ENCODE assay signal across 8 cellular contexts in genomic region chr12:1605129-1606020, GRCh38. TPM values are rescaled to one million over a fixed set of nuclear protein-coding genes. Genes with fewer than 3 reads are reported as not detected.
DNase-seq lines count a peak whose midpoint lies in the region; ATAC-seq, FAIRE-seq and TF ChIP-seq lines count a peak whose summit lies in the region.

No MANE protein-coding gene starts in this region.

- H3K23me2 ChIP-seq in H9 (ENCODE audit: insufficient read length, low read depth, low read length, poor library complexity, severe bottlenecking): peaks cover 6% of the 10 kb centered on the region

- H2BK120ac ChIP-seq in H9 (ENCODE audit: low read depth, low read length, poor library complexity, severe bottlenecking): no peak overlapping the region

- H4K20me1 ChIP-seq in H9 (ENCODE audit: control insufficient read depth, insufficient read depth, insufficient read length) (no peaks in the 10 kb centered on the region), GM12878 (ENCODE audit: control insufficient read depth, insufficient read depth) (no peaks in the 10 kb centered on the region)

- CTCF ChIA-PET in GM12878 (lab: Yijun Ruan, JAX): interaction anchor here (0.7 to 3.1 kb wide), 24 partner anchors 10 to 647 kb away, joined by 3 to 71 read pairs (median 5); partner anchors contain the start of gene WNT5B

- H3T11ph ChIP-seq in H9 (ENCODE audit: low read length): no peak overlapping the region

- peaks cover 16 to 20% of the 10 kb centered on the region in 2 experiments for H3K4me1 Mint-ChIP-seq in H9

- intact Hi-C loops in GM12878 (cut with micrococcal nuclease; ENCODE audit: unreplicated experiment): no loop called here
- intact Hi-C loops in psoas muscle (cut with DNase I): no loop called here

- peak overlapping the region; percentile 62 to 69 for H3K4me3 Mint-ChIP-seq in H9

- no peak overlapping the region for H3K18ac ChIP-seq in H9 (ENCODE audit: insufficient read length, low read depth, low read length)

- H3K9ac ChIP-seq in H9 (ENCODE audit: extremely low read depth, insufficient read length, low read length) (no peak overlapping the region), GM12878 (ENCODE audit: control insufficient read depth, insufficient read depth, low read length) (peak overlapping the region; percentile 71)

- peak overlapping the region; percentile 52 for H3K4me2 ChIP-seq in H9 (ENCODE audit: insufficient read depth, insufficient read length, low read length)
- peak overlapping the region; percentile 99 for H3K4me2 ChIP-seq in GM12878 (ENCODE audit: control insufficient read depth, insufficient read depth)

- H3K27me3 Mint-ChIP-seq in H9 (ENCODE audit: low read depth): peaks cover 57% of the 10 kb centered on the region

- SMC1A ChIA-PET in GM12878 (lab: Charles Lee; ENCODE audit: uncharacterized antibody, unreplicated experiment): interaction anchor here (0.6 to 2.8 kb wide), 21 partner anchors 10 to 1035 kb away, joined by 3 to 61 read pairs (median 4); no protein-coding TSS in a partner anchor

- no peaks in the 10 kb centered on the region for H3K9me3 ChIP-seq in H9 (ENCODE audit: control insufficient read depth, low read depth, low read length)
- H3K9me3 ChIP-seq in GM12878 (replicated peaks; ENCODE audit: control insufficient read depth, insufficient read depth, low read length): no peaks in the 10 kb centered on the region
- H3K9me3 ChIP-seq in psoas muscle: no peaks in the 10 kb centered on the region

- no peak; the same call in 1 of the 2 replicates for TF ChIP-seq POLR2A in GM12878 (IDR thresholded peaks at IDR 0.05; ENCODE audit: low read depth, low read length)

- ATAC-seq in GM12878: peak; percentile 73
- ATAC-seq in psoas muscle: peak; percentile 85 to 93 (median 87)
- no peak for ATAC-seq in HG02884 (IDR thresholded peaks at IDR 0.05; ENCODE audit: unreplicated experiment)

- POLR2A ChIA-PET in GM12878 (lab: Charles Lee): interaction anchor here (0.6 to 2.4 kb wide), 5 partner anchors 11 to 71 kb away, joined by 3 to 13 read pairs (median 5); no protein-coding TSS in a partner anchor

- no peak overlapping the region for H3K27ac ChIP-seq in H9 (ENCODE audit: insufficient read length, low read depth, low read length)
- peak overlapping the region; percentile 79 for H3K27ac ChIP-seq in GM12878 (ENCODE audit: control insufficient read depth, insufficient read depth)
- H3K27ac ChIP-seq in psoas muscle: peak overlapping the region; percentile 84

- no peak overlapping the region for H3K4ac ChIP-seq in H9 (ENCODE audit: low read depth, low read length)

- H2AFZ ChIP-seq in H9 (ENCODE audit: low read length) (no peak overlapping the region), GM12878 (ENCODE audit: control insufficient read depth, low read depth, low read length) (peak overlapping the region; percentile 89)

- in situ Hi-C loops in GM12878 (cut with MboI): no loop called here

- H3K36me3 Mint-ChIP-seq in H9 (ENCODE audit: insufficient read depth in 1 of 3, low read depth in 3 of 3): no peaks in the 10 kb centered on the region

- H3K27me3 ChIP-seq in H9 (ENCODE audit: insufficient read depth, low read length): peaks cover 2% of the 10 kb centered on the region; the same call in 1 of the 2 replicates
- no peaks in the 10 kb centered on the region for H3K27me3 ChIP-seq in GM12878 (replicated peaks in 1 of 2; ENCODE audit: control insufficient read depth in 2 of 2, insufficient read depth in 2 of 2, low read length in 1 of 2)
- H3K27me3 ChIP-seq in psoas muscle (ENCODE audit: insufficient read depth in 3 of 3, low read length in 2 of 3): no peaks in the 10 kb centered on the region

- H2BK12ac ChIP-seq in H9 (ENCODE audit: insufficient read length, low read depth, low read length): no peak overlapping the region

- no peaks in the 10 kb centered on the region for H3K9me3 Mint-ChIP-seq in H9

- no peak overlapping the region for H4K8ac ChIP-seq in H9 (replicated peaks; ENCODE audit: insufficient read length, low read depth, low read length)

- H3K4me1 ChIP-seq in H9 (ENCODE audit: insufficient read depth, low read length) (0 out of 2 replicates have a peak, but pooled peaks cover 2% of the 10 kb centered on the region), GM12878 (ENCODE audit: control insufficient read depth, insufficient read depth, low read length) (peaks cover 48% of the 10 kb centered on the region), psoas muscle (peaks cover 10% of the 10 kb centered on the region)

- FAIRE-seq in GM12878 (lab: Jason Lieb, UNC): peak; percentile 82

- H4K91ac ChIP-seq in H9 (ENCODE audit: insufficient read length, low read depth, low read length): no peak overlapping the region

- no peak overlapping the region for H4K5ac ChIP-seq in H9 (ENCODE audit: insufficient read length, low read depth, low read length)

- peak; percentile 75 for TF ChIP-seq RAD21 in GM12878 (IDR thresholded peaks at IDR 0.05; ENCODE audit: insufficient read depth, low read depth, low read length)

- no peak overlapping the region for H3K14ac ChIP-seq in H9 (ENCODE audit: insufficient read depth, low read length)

- H2AK5ac ChIP-seq in H9 (ENCODE audit: insufficient read length, low read length): no peak overlapping the region

- no peaks in the 10 kb centered on the region for H3K79me2 ChIP-seq in H9 (ENCODE audit: insufficient read depth, low read length)
- no peaks in the 10 kb centered on the region; the same call in 1 of the 2 replicates for H3K79me2 ChIP-seq in GM12878 (ENCODE audit: control insufficient read depth, insufficient read depth, low read length)

- no peak for TF ChIP-seq EP300 in GM12878 (IDR thresholded peaks at IDR 0.05; ENCODE audit: borderline replicate concordance in 1 of 2, control insufficient read depth in 1 of 2, low read depth in 2 of 2, low read length in 2 of 2)

- BruUV-seq in GM12878 (replicated peaks; lab: Mats Ljungman, UMichigan): TSS peak; percentile 83

- H3K4me3 ChIP-seq in GM12878: peak overlapping the region; percentile 61; the same call in 1 of the 2 replicates
- H3K4me3 ChIP-seq in psoas muscle: peak overlapping the region; percentile 68

- no peak overlapping the region for H3K23ac ChIP-seq in H9 (ENCODE audit: insufficient read length, low read depth, low read length)

- no peak overlapping the region for H2BK20ac ChIP-seq in H9 (ENCODE audit: low read depth, low read length, poor library complexity, severe bottlenecking)

- TF ChIP-seq CTCF in H9 (conservative IDR thresholded peaks at IDR 0.05) (peak; percentile 84), GM12878 (IDR thresholded peaks at IDR 0.05 in 2 of 3, conservative IDR thresholded peaks at IDR 0.05 in 1 of 3; ENCODE audit: control insufficient read depth in 2 of 3, extremely low read depth in 1 of 3, insufficient read depth in 1 of 3, low read depth in 3 of 3, low read length in 3 of 3) (peak; percentile 75 to 93 (median 79)), psoas muscle (IDR thresholded peaks at IDR 0.05) (peak; percentile 71)

- no peaks in the 10 kb centered on the region for H3K79me1 ChIP-seq in H9 (ENCODE audit: insufficient read depth, low read depth, low read length, poor library complexity, severe bottlenecking)

- RAD21 ChIA-PET in GM12878 (lab: Charles Lee; ENCODE audit: unreplicated experiment): interaction anchor here (1.0 to 2.8 kb wide), 18 partner anchors 12 to 512 kb away, joined by 3 to 68 read pairs (median 6); partner anchors contain the start of gene WNT5B

- no peak overlapping the region for H2BK5ac ChIP-seq in H9 (ENCODE audit: insufficient read length, low read length)

- H3K36me3 ChIP-seq in GM12878 (ENCODE audit: control insufficient read depth in 2 of 2, insufficient read depth in 2 of 2, low read length in 1 of 2) (no peaks in the 10 kb centered on the region), psoas muscle (ENCODE audit: insufficient read depth in 1 of 2, low read depth in 1 of 2) (no peaks in the 10 kb centered on the region)

- WGBS in H9 (ENCODE audit: extremely low coverage, insufficient read length, low lambda C conversion rate): no CpG with 5 or more reads among the region's 22 CpGs
- WGBS in GM12878 (ENCODE audit: insufficient coverage, insufficient replicate concordance, low lambda C conversion rate, missing lambda C conversion rate): 1% methylated on average over 22 of the region's 22 CpGs
- 0 to 1% (median 1%) methylated on average over 22 of the region's 22 CpGs for WGBS in psoas muscle, 3 donors

- DNase-seq in Daoy (ENCODE audit: low read depth): peak; percentile 86
- peak; percentile 74 for DNase-seq in H9
- DNase-seq in NCI-H1105 (lab: John Stamatoyannopoulos, UW): peak; percentile 80
- peak in 3 of 5 experiments; percentile 33 to 78 (median 47) for DNase-seq in T-helper 2 cell
- DNase-seq in GM12878 (ENCODE audit: low read depth, low spot score): no peak
- DNase-seq in hippocampal formation (lab: John Stamatoyannopoulos, UW): peak; percentile 73 to 84
- peak; percentile 57 to 72 for DNase-seq in psoas muscle

- H3K56ac ChIP-seq in H9 (ENCODE audit: insufficient read length, low read depth, low read length): no peak overlapping the region

- no peak overlapping the region for H2BK15ac ChIP-seq in H9 (ENCODE audit: low read depth, low read length)

- no peak overlapping the region for H3K27ac Mint-ChIP-seq in H9

RNA-seq across cellular contexts. Expression of gene FBXL14, which starts 11.0 kb away (rescaled TPM):
- 12.6 and 15.4 TPM in 2 replicates for total RNA-seq in Daoy (2014; rRNA removed; shearing (Covaris generic))
- total RNA-seq in H9 (2021) (15.6 and 16.0 TPM in 2 replicates), GM12878 (2014; rRNA removed) (11.8 and 12.8 TPM in 2 replicates), GM12878 (2014; rRNA removed; fragmentation: Illumina TruSeq; extraction: Trizol) (3.2 and 4.0 TPM in 2 replicates), GM12878 (2021) (18.8 and 19.0 TPM in 2 replicates), psoas muscle (1 to 10 TPM; 4.5 to 7.9 (median 5.0) TPM)
- total RNA-seq in GM12878 (2013; cell fraction: nucleolus; rRNA removed): 18.2 and 19.2 TPM in 2 replicates
- 1.8 TPM for polyA plus RNA-seq in GM12878 (2011; ENCODE audit: low read depth)
- polyA plus RNA-seq in GM12878 (2011; rRNA removed) (5.6 and 12.8 TPM in 2 replicates), GM12878 (2014; fragmentation: Illumina TruSeq; extraction: Trizol) (0.19 and 1.4 TPM in 2 replicates), GM12878 (2014; fragmentation: Nextera tagmentation; extraction: Ambion mirVana) (under 1 TPM; 0.44 to 0.64 TPM), GM12878 (2014; rRNA removed) (16.8 and 19.0 TPM in 2 replicates), GM12878 (2016; fragmentation: Nextera tagmentation; extraction: Ambion mirVana) (1 to 10 TPM; 1.1 to 1.7 TPM), psoas muscle (10 to 100 TPM in 1 of 3 donors, 1 to 10 TPM in 2; 2.9 to 13.8 (median 5.3) TPM)
- 19.6 and 30.9 TPM in 2 replicates for polyA plus RNA-seq in GM12878 (2011; cell fraction: cytosol; rRNA removed)
- polyA plus RNA-seq in GM12878 (2011; cell fraction: nucleus; rRNA removed): 19.0 and 20.7 TPM in 2 replicates
- polyA plus RNA-seq in GM12878 (2012): 5.9 and 6.4 TPM in 2 replicates
- polyA minus RNA-seq in GM12878 (2011; rRNA and poly(A)+ RNA removed): 27.5 and 47.9 TPM in 2 replicates
- polyA minus RNA-seq in GM12878 (2011; cell fraction: cytosol; rRNA and poly(A)+ RNA removed): 17.4 and 24.5 TPM in 2 replicates
- 19.8 and 30.3 TPM in 2 replicates for polyA minus RNA-seq in GM12878 (2011; cell fraction: nucleus; rRNA and poly(A)+ RNA removed)

RNA-seq across cellular contexts. Expression of gene WNT5B, which starts 23.7 kb away (rescaled TPM):
- 58.7 and 72.9 TPM in 2 replicates for total RNA-seq in Daoy (2014; rRNA removed; shearing (Covaris generic))
- total RNA-seq in H9 (2021): 0.61 and 1.5 TPM in 2 replicates
- 2.7 and 3.6 TPM in 2 replicates for total RNA-seq in GM12878 (2013; cell fraction: nucleolus; rRNA removed)
- 13.6 and 15.8 TPM in 2 replicates for total RNA-seq in GM12878 (2014; rRNA removed)
- 6.4 and 7.5 TPM in 2 replicates for total RNA-seq in GM12878 (2014; rRNA removed; fragmentation: Illumina TruSeq; extraction: Trizol)
- 15.4 and 18.3 TPM in 2 replicates for total RNA-seq in GM12878 (2021)
- 1.7 TPM for polyA plus RNA-seq in GM12878 (2011; ENCODE audit: low read depth)
- 2.4 and 4.8 TPM in 2 replicates for polyA plus RNA-seq in GM12878 (2011; rRNA removed)
- polyA plus RNA-seq in GM12878 (2011; cell fraction: cytosol; rRNA removed): 5.6 and 7.3 TPM in 2 replicates
- polyA plus RNA-seq in GM12878 (2011; cell fraction: nucleus; rRNA removed): 8.0 and 9.6 TPM in 2 replicates
- polyA plus RNA-seq in GM12878 (2012): 2.7 and 5.2 TPM in 2 replicates
- 5.1 and 6.0 TPM in 2 replicates for polyA plus RNA-seq in GM12878 (2014; fragmentation: Illumina TruSeq; extraction: Trizol)
- 1 to 10 TPM in 1 of 2 experiments, under 1 TPM in 1; 0.45 to 1.6 TPM for polyA plus RNA-seq in GM12878 (2014; fragmentation: Nextera tagmentation; extraction: Ambion mirVana)
- polyA plus RNA-seq in GM12878 (2014; rRNA removed): 9.7 and 11.4 TPM in 2 replicates
- 1 to 10 TPM; 1.5 to 2.8 TPM for polyA plus RNA-seq in GM12878 (2016; fragmentation: Nextera tagmentation; extraction: Ambion mirVana)
- polyA minus RNA-seq in GM12878 (2011; rRNA and poly(A)+ RNA removed): 3.7 and 12.1 TPM in 2 replicates
- polyA minus RNA-seq in GM12878 (2011; cell fraction: cytosol; rRNA and poly(A)+ RNA removed): 2.9 and 3.7 TPM in 2 replicates
- polyA minus RNA-seq in GM12878 (2011; cell fraction: nucleus; rRNA and poly(A)+ RNA removed): 2.3 and 6.7 TPM in 2 replicates
- total RNA-seq in psoas muscle: 1 to 10 TPM in 3 of 4 donors, under 1 TPM in 1; 0.46 to 4.8 (median 1.6) TPM
- under 1 TPM; 0.43 to 0.80 (median 0.49) TPM for polyA plus RNA-seq in psoas muscle
